ENCODE assay signal across 15 cellular contexts in the genomic region with DNA sequence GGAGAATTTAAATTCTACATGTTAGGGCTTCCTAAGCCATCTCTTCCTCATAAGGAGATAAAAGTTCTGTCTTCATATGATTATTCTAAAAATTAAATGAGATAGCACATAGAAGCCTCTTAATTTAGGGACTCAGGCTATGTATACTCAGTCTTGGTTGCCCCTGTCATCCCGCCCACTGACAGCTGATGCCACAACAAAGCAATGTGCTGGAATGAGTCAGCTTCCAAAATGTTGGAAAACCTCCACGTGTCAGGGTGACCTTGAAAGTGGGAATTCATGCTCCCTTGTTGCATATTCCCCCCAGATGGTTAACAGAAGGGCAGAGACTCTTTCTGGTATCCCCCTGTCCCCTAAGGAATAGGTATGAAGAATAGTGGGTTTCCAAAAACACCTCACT.
A peak's percentile ranks its signal among the peaks of the same experiment; 100 is the strongest.
DNase-seq lines count a peak whose midpoint lies in the region; ATAC-seq and TF ChIP-seq lines count a peak whose summit lies in the region.
"Had no signal": no experiment of that assay in that cellular context is flagged by ENCODE, and none has a peak within 500 bp of the region (broad histone marks: within the 10 kb centered on the region; RNA-seq: fewer than 3 reads in every experiment).

No MANE protein-coding gene starts in this region.

- H3K4me1 Mint-ChIP-seq in activated T-cell treated with anti-CD3 and anti-CD28 coated beads, Interleukin-2, amount 50 U/mL, for 24 hours (ENCODE audit: low read depth): peaks cover 2% of the 10 kb centered on the region
- H3K4me1 Mint-ChIP-seq: activated naive CD4-positive, alpha-beta T cell treated with anti-CD3 and anti-CD28 coated beads, Interleukin-2, amount 10 ng/mL, durations not matched to agents 7 days and 5 days; memory B cell had no signal

- no peak overlapping the region for H3K4me3 ChIP-seq in fibroblast of mammary gland (ENCODE audit: control insufficient read depth, low read depth, low read length)
- no peak overlapping the region for H3K4me3 ChIP-seq in uterus
- H3K4me3 ChIP-seq: SJSA1 had no signal

- peaks cover 13% of the 10 kb centered on the region for H3K9me3 Mint-ChIP-seq in activated T-cell treated with anti-CD3 and anti-CD28 coated beads, Interleukin-2, amount 50 U/mL, for 24 hours

- DNase-seq in left cardiac atrium (peak; percentile 17), Right ventricle myocardium superior (no peak), SW480 (ENCODE audit: low spot score) (peak; percentile 44), fibroblast of mammary gland (ENCODE audit: low read depth) (peak; percentile 93), uterus (peak; percentile 59 to 63), mesenteric fat pad (ENCODE audit: low spot score) (no peak), NCI-H510A (lab: John Stamatoyannopoulos, UW) (no peak)
- no peak for DNase-seq in activated T-cell treated with anti-CD3 and anti-CD28 coated beads, Interleukin-2, amount 50 U/mL, for 24 hours
- DNase-seq: ACHN; activated naive CD4-positive, alpha-beta T cell treated with anti-CD3 and anti-CD28 coated beads, Interleukin-2, amount 10 ng/mL, durations not matched to agents 7 days and 5 days; NCI-H2081 treated with DMSO at 0.1 percent for 48 hours; NK-92 treated with Interleukin-12 subunit alpha and Interleukin-12 subunit beta, amount 100 ng/mL, for 24 hours had no signal

- H3K4me1 ChIP-seq in uterus: no peaks in the 10 kb centered on the region

- peaks cover 6% of the 10 kb centered on the region for H3K36me3 Mint-ChIP-seq in activated T-cell treated with anti-CD3 and anti-CD28 coated beads, Interleukin-2, amount 50 U/mL, for 24 hours (ENCODE audit: low read depth)
- H3K36me3 Mint-ChIP-seq: activated naive CD4-positive, alpha-beta T cell treated with anti-CD3 and anti-CD28 coated beads, Interleukin-2, amount 10 ng/mL, durations not matched to agents 7 days and 5 days had no signal

- H3K4me3 Mint-ChIP-seq in activated T-cell treated with anti-CD3 and anti-CD28 coated beads, Interleukin-2, amount 50 U/mL, for 24 hours: no peak overlapping the region
- H3K4me3 Mint-ChIP-seq: activated naive CD4-positive, alpha-beta T cell treated with anti-CD3 and anti-CD28 coated beads, Interleukin-2, amount 10 ng/mL, durations not matched to agents 7 days and 5 days; memory B cell had no signal

- TF ChIP-seq CTCF in fibroblast of mammary gland (conservative IDR thresholded peaks at IDR 0.05; ENCODE audit: control insufficient read depth, insufficient read depth, low read depth, low read length) (no peak), uterus (IDR thresholded peaks at IDR 0.05) (no peak)

- H3K27ac Mint-ChIP-seq in activated T-cell treated with anti-CD3 and anti-CD28 coated beads, Interleukin-2, amount 50 U/mL, for 24 hours: no peak overlapping the region
- H3K27ac Mint-ChIP-seq: activated naive CD4-positive, alpha-beta T cell treated with anti-CD3 and anti-CD28 coated beads, Interleukin-2, amount 10 ng/mL, durations not matched to agents 7 days and 5 days; memory B cell had no signal

- no peaks in the 10 kb centered on the region for H3K27me3 ChIP-seq in uterus
- H3K27me3 ChIP-seq: SJSA1 had no signal

- ATAC-seq in left cardiac atrium (peak in 1 of 2 donors; percentile 50), Right ventricle myocardium superior (ENCODE audit: poor library complexity) (no peak)

- intact Hi-C loops in left cardiac atrium (cut with DNase I) (no loop called here), Right ventricle myocardium superior (cut with DNase I) (no loop called here), uterus (cut with DNase I; ENCODE audit: low total_unique reads) (no loop called here)

- peak overlapping the region in 1 of 2 donors; percentile 60 for H3K27ac ChIP-seq in uterus
- H3K27ac ChIP-seq: KMS-11, SJSA1 had no signal

- no peaks in the 10 kb centered on the region for H3K9me3 ChIP-seq in uterus

- TF ChIP-seq POLR2A in uterus (IDR thresholded peaks at IDR 0.05): no peak

- peaks cover 2% of the 10 kb centered on the region for H3K27me3 Mint-ChIP-seq in activated T-cell treated with anti-CD3 and anti-CD28 coated beads, Interleukin-2, amount 50 U/mL, for 24 hours
- H3K27me3 Mint-ChIP-seq: activated naive CD4-positive, alpha-beta T cell treated with anti-CD3 and anti-CD28 coated beads, Interleukin-2, amount 10 ng/mL, durations not matched to agents 7 days and 5 days had no signal

- no peaks in the 10 kb centered on the region for H3K36me3 ChIP-seq in uterus
- H3K36me3 ChIP-seq: SJSA1 had no signal

Comparison
In these comparisons a context has a peak if more than half of its experiments do, and no peak if none do; other contexts are left out.
1. DNase-seq: peak in left cardiac atrium (single experiment), SW480 (single experiment), fibroblast of mammary gland (single experiment) and uterus (2 of 2); none in Right ventricle myocardium superior (single experiment), mesenteric fat pad (single experiment), NCI-H510A (single experiment) and activated T-cell treated with anti-CD3 and anti-CD28 coated beads, Interleukin-2, amount 50 U/mL, for 24 hours (single experiment).